In genomic region chr15:64681424-64682024, GRCh38 we compare ENCODE assay signal across 8 cellular contexts.
DNase-seq lines count a peak whose midpoint lies in the region; ATAC-seq, FAIRE-seq and TF ChIP-seq lines count a peak whose summit lies in the region.

No MANE protein-coding gene starts in this region.

- TF ChIP-seq CTCF in A549 (IDR thresholded peaks at IDR 0.05) (peak; percentile 99), WI38 (IDR thresholded peaks at IDR 0.05; ENCODE audit: low read depth, low read length) (peak; percentile 72), heart left ventricle (IDR thresholded peaks at IDR 0.05) (peak; percentile 42 to 80 (median 65))

- CTCF ChIA-PET in A549 (lab: Yijun Ruan, JAX) = interaction anchor here (0.5 to 27.3 kb wide), 75 partner anchors 9 to 518 kb away, joined by 3 to 1052 read pairs (median 4); partner anchors contain the start of genes CSNK1G1, PPIB, TRIP4 and ZNF609

- H3K4me1 ChIP-seq in A549 (peaks cover 4% of the 10 kb centered on the region; the same call in 1 of the 3 replicates), heart left ventricle (peaks cover 0 to 28% (median 9%) of the 10 kb centered on the region in 12 donors)

- no peak overlapping the region for H3K4me3 ChIP-seq in A549
- no peak overlapping the region for H3K4me3 ChIP-seq in WI38 (ENCODE audit: low read depth, low read length)
- no peak overlapping the region for H3K4me3 ChIP-seq in heart left ventricle

- intact Hi-C loops in heart left ventricle (cut with DNase I) = loop anchor here in 4 of 10 donors (5.0 to 10.0 kb wide), 5 partner anchors 131 to 469 kb away; no protein-coding TSS in a partner anchor

- TF ChIP-seq RAD21 in A549 (conservative IDR thresholded peaks at IDR 0.05 in 1 of 2, IDR thresholded peaks at IDR 0.05 in 1 of 2) = peak; percentile 97 to 99

- H3K27ac ChIP-seq in A549 (peak overlapping the region in 1 of 2 experiments; percentile 9; a peak in 1 of 6 replicates), heart left ventricle (no peak overlapping the region)

- no peak for TF ChIP-seq EP300 in A549 (IDR thresholded peaks at IDR 0.05)

- peak; percentile 86 to 98 for DNase-seq in A549 (ENCODE audit: low read depth in 1 of 2, low spot score in 1 of 2)
- DNase-seq in GM04504 (ENCODE audit: low read depth) = peak; percentile 32
- peak; percentile 49 for DNase-seq in NCI-H2107 (lab: John Stamatoyannopoulos, UW)
- DNase-seq in heart left ventricle = peak in 1 of 5 donors; percentile 45
- DNase-seq in pulmonary artery endothelial cell (ENCODE audit: low read depth, low spot score) = peak; percentile 48
- no peak for DNase-seq in stimulated activated naive CD4-positive, alpha-beta T cell (lab: John Stamatoyannopoulos, UW)
- DNase-seq in stimulated activated CD8-positive, alpha-beta memory T cell treated with anti-CD3 and anti-CD28 coated beads, Interleukin-4, amount 100 ng/mL, for 48 hours = no peak

- ATAC-seq in A549 (peak; percentile 95 to 97), heart left ventricle (peak; percentile 75 to 83 (median 79))

- no peaks in the 10 kb centered on the region for H3K9me3 ChIP-seq in A549
- no peaks in the 10 kb centered on the region for H3K9me3 ChIP-seq in heart left ventricle

- peaks cover 0 to 93% (median 80%) of the 10 kb centered on the region in 9 donors for H3K36me3 ChIP-seq in heart left ventricle

- no peak overlapping the region for H3K4me2 ChIP-seq in A549

- peak; percentile 96 for FAIRE-seq in A549 (lab: Jason Lieb, UNC)

- 28% methylated on average over 9 of the region's 9 CpGs for WGBS in A549 (ENCODE audit: missing lambda C conversion rate)
- WGBS in heart left ventricle, 4 donors = 43 to 56% (median 51%) methylated on average over 9 of the region's 9 CpGs

- H3K27me3 ChIP-seq in heart left ventricle = no peaks in the 10 kb centered on the region

- TF ChIP-seq POLR2A in A549 (IDR thresholded peaks at IDR 0.05; ENCODE audit: low read length) = no peak
- TF ChIP-seq POLR2A in heart left ventricle (IDR thresholded peaks at IDR 0.05) = no peak

- POLR2A ChIA-PET in A549 (lab: Yijun Ruan, JAX) = interaction anchor here (1.4 kb wide), 1 partner anchor 254 kb away, joined by 3 read pairs; no protein-coding TSS in a partner anchor

TF ChIP-seq in A549, 52 proteins besides CTCF, POLR2A, EP300 and RAD21:
- TF ChIP-seq MAX (IDR thresholded peaks at IDR 0.05) (peak; percentile 76), SMC3 (IDR thresholded peaks at IDR 0.05) (peak; percentile 90), REST (IDR thresholded peaks at IDR 0.05) (no peak)

Comparison
In these comparisons a context has a peak if more than half of its experiments do, and no peak if none do; other contexts are left out.
1. DNase-seq: peak in A549 (2 of 2), GM04504 (single experiment), NCI-H2107 (single experiment) and pulmonary artery endothelial cell (single experiment); none in stimulated activated naive CD4-positive, alpha-beta T cell (0 of 6) and stimulated activated CD8-positive, alpha-beta memory T cell treated with anti-CD3 and anti-CD28 coated beads, Interleukin-4, amount 100 ng/mL, for 48 hours (single experiment).
2. Peak in every context shown above with its lines, with median percentiles within 50 percentile points of each other: CTCF ChIP-seq.